In the genomic region with DNA sequence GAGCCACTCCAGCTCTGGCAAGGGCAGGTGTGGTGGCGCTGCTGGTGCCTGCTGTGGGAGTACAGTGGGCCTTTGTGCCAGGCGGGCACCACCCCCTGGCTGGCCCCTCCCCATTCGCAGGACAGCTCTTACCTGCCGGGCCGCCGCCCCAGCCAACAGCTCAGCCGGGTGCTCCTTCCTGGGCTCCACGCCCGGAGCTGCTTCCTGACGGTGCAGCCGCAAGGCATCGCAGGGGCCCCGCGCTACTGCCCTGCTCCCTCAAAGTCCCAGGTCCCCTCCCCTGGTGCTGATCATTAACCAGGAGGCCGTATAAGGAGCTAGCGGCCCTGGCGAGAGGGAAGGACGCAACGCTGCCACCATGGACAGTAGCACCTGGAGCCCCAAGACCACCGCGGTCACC, we compare ENCODE assay signal across 12 cellular contexts. TPM values are rescaled to one million over a fixed set of nuclear protein-coding genes. Genes with fewer than 3 reads are reported as not detected.
DNase-seq lines count a peak whose midpoint lies in the region; ATAC-seq, FAIRE-seq and TF ChIP-seq lines count a peak whose summit lies in the region.
"Had no signal": no experiment of that assay in that cellular context is flagged by ENCODE, and none has a peak within 500 bp of the region (broad histone marks: within the 10 kb centered on the region; RNA-seq: fewer than 3 reads in every experiment).

A gene (plus strand): TSS at position 338 of the 400 bp plus-strand sequence. CDS start 21 bp downstream, at position 359.

- DNase-seq in LoVo (ENCODE audit: low spot score) (peak; percentile 62), NCI-H69 (lab: John Stamatoyannopoulos, UW) (peak; percentile 95), heart left ventricle (no peak), pancreas (peak; percentile 71 to 91 (median 78)), posterior vena cava (ENCODE audit: low spot score) (no peak), GM19238 (ENCODE audit: insufficient read length, low spot score) (no peak), glomerular visceral epithelial cell (ENCODE audit: extremely low spot score) (no peak), OCI-LY7 (ENCODE audit: low spot score) (no peak)
- DNase-seq: activated T-cell treated with anti-CD3 and anti-CD28 coated beads for 4 hours; effector memory CD4-positive, alpha-beta T cell; MG63 had no signal

- no peaks in the 10 kb centered on the region for H3K9me2 ChIP-seq in OCI-LY7 (ENCODE audit: insufficient read depth, low read length)

- WGBS in heart left ventricle, 4 donors = 41 to 76% (median 57%) methylated on average over 7 to 21 of the region's 21 CpGs
- WGBS in pancreas, 2 donors = 11 to 20% methylated on average over 21 of the region's 21 CpGs

- H3K27ac ChIP-seq in heart left ventricle (no peak within 1 kb of the TSS), pancreas (peak within 1 kb of the TSS in 2 of 4 donors; percentile 19 to 33), OCI-LY7 (ENCODE audit: low read depth, low read length, poor library complexity, severe bottlenecking) (no peak within 1 kb of the TSS)

- FAIRE-seq in pancreas (lab: Jason Lieb, UNC) = no peak

- TF ChIP-seq POLR2A in heart left ventricle (IDR thresholded peaks at IDR 0.05) = no peak

- CTCF ChIA-PET in OCI-LY7 (lab: Charles Lee; ENCODE audit: unreplicated experiment) = interaction anchor here (0.6 kb wide), 1 partner anchor 1450 kb away, joined by 3 read pairs; no protein-coding TSS in a partner anchor

- H3K36me3 ChIP-seq in heart left ventricle (no peaks in the 10 kb centered on the region), pancreas (no peaks in the 10 kb centered on the region), OCI-LY7 (ENCODE audit: insufficient read depth, low read length) (no peaks in the 10 kb centered on the region)
- H3K36me3 ChIP-seq: MG63 had no signal

- H3K4me3 ChIP-seq in heart left ventricle (no peak within 1 kb of the TSS), pancreas (peak within 1 kb of the TSS in 1 of 4 donors; percentile 14), OCI-LY7 (ENCODE audit: low read depth, low read length, poor library complexity, severe bottlenecking) (no peak within 1 kb of the TSS)
- H3K4me3 ChIP-seq: MG63 had no signal

- POLR2A ChIA-PET in OCI-LY7 (lab: Charles Lee) = no interaction called here

- H3K79me2 ChIP-seq in OCI-LY7 (ENCODE audit: insufficient read depth, low read depth, low read length) = no peaks in the 10 kb centered on the region

- no peaks in the 10 kb centered on the region for H3K9me3 ChIP-seq in heart left ventricle
- H3K9me3 ChIP-seq in pancreas = no peaks in the 10 kb centered on the region
- no peaks in the 10 kb centered on the region for H3K9me3 ChIP-seq in OCI-LY7 (ENCODE audit: low read length)
- H3K9me3 ChIP-seq: MG63 had no signal

- intact Hi-C loops in heart left ventricle (cut with DNase I) (no loop called here), pancreas (cut with DNase I) (no loop called here), posterior vena cava (cut with DNase I) (no loop called here), OCI-LY7 (cut with micrococcal nuclease; ENCODE audit: unreplicated experiment) (no loop called here)

- H4K20me1 ChIP-seq in OCI-LY7 (ENCODE audit: insufficient read depth, low read length) = no peaks in the 10 kb centered on the region; the same call in 1 of the 2 replicates

- ATAC-seq in heart left ventricle (peak in 1 of 4 donors; percentile 33), pancreas (peak; percentile 91 to 97 (median 94))

- H3K4me2 ChIP-seq in OCI-LY7 (ENCODE audit: low read length) = no peak within 1 kb of the TSS

- H3K4me1 ChIP-seq in heart left ventricle (peaks cover 0 to 5% (median 0%) of the 10 kb centered on the region in 12 donors), pancreas (no peaks in the 10 kb centered on the region), OCI-LY7 (ENCODE audit: insufficient read depth, low read length, poor library complexity, severe bottlenecking) (no peaks in the 10 kb centered on the region)

- TF ChIP-seq CTCF in heart left ventricle (IDR thresholded peaks at IDR 0.05) (no peak), pancreas (IDR thresholded peaks at IDR 0.05) (no peak), OCI-LY7 (conservative IDR thresholded peaks at IDR 0.05; ENCODE audit: low read length) (no peak)

- no peak within 1 kb of the TSS for H2AFZ ChIP-seq in OCI-LY7 (ENCODE audit: low read length)

- H3K27me3 ChIP-seq in heart left ventricle (peaks cover 0 to 37% (median 4%) of the 10 kb centered on the region in 9 donors), pancreas (no peaks in the 10 kb centered on the region)
- H3K27me3 ChIP-seq: MG63 had no signal

- BruUV-seq in OCI-LY7 (replicated peaks; lab: Mats Ljungman, UMichigan) = no TSS peak

RNA-seq across cellular contexts. Expression of the gene that starts here (rescaled TPM):
- total RNA-seq in heart left ventricle (100 to 1,000 TPM in 6 of 9 donors, 10 to 100 TPM in 3; 66.0 to 181 (median 112) TPM), pancreas (1 to 10 TPM in 5 of 6 donors, under 1 TPM in 1; 0.51 to 3.2 (median 2.6) TPM), posterior vena cava (under 1 TPM in 1 of 2 donors, not detected in 1; 0.05 TPM), OCI-LY7 (2022) (not detected in 2 replicates)
- polyA plus RNA-seq in heart left ventricle (10 to 100 TPM; 22.1 to 54.5 TPM), pancreas (1 to 10 TPM; 1.1 to 5.9 TPM)
- not detected in 2 replicates for total RNA-seq in OCI-LY7 (2014; rRNA removed; shearing (Covaris generic))
- total RNA-seq: natural killer cell treated with Interleukin-12 subunit alpha and Interleukin-12 subunit beta and Interleukin-15 and Interleukin-18, amount 100 ng/mL, for 72 hours had no signal

Comparison
In these comparisons a context has a peak if more than half of its experiments do, and no peak if none do; other contexts are left out.
1. RNA of the gene that starts here (total RNA-seq): 66.0 to 181 TPM in heart left ventricle; 0.51 to 3.2 TPM in pancreas, 0.05 TPM in posterior vena cava and not detected in OCI-LY7; every median in the first group is over 10 times any median in the second.
2. DNase-seq: peak in LoVo (single experiment), NCI-H69 (single experiment) and pancreas (6 of 6); none in heart left ventricle (0 of 5), posterior vena cava (single experiment), GM19238 (single experiment), glomerular visceral epithelial cell (single experiment) and OCI-LY7 (single experiment).